In genomic region chr13:30745917-30746686, GRCh38 we compare ENCODE assay signal across 11 cellular contexts. TPM values are rescaled to one million over a fixed set of nuclear protein-coding genes. Genes with fewer than 3 reads are reported as not detected.
DNase-seq lines count a peak whose midpoint lies in the region; ATAC-seq, FAIRE-seq and TF ChIP-seq lines count a peak whose summit lies in the region.
"Had no signal": no experiment of that assay in that cellular context is flagged by ENCODE, and none has a peak within 500 bp of the region (broad histone marks: within the 10 kb centered on the region; RNA-seq: fewer than 3 reads in every experiment).

No MANE protein-coding gene starts in this region.

- ATAC-seq in naive thymus-derived CD8-positive, alpha-beta T cell, result no peak
- ATAC-seq in GM19324 (IDR thresholded peaks at IDR 0.05; ENCODE audit: low FRiP score, unreplicated experiment), result no peak
- no peak for ATAC-seq in GM18870 (IDR thresholded peaks at IDR 0.05; ENCODE audit: unreplicated experiment)

- TF ChIP-seq CTCF in CD14-positive monocyte (IDR thresholded peaks at IDR 0.05) (no peak), bronchial epithelial cell (IDR thresholded peaks at IDR 0.05; ENCODE audit: insufficient read depth, low read length, severe bottlenecking) (no peak), dorsolateral prefrontal cortex (IDR thresholded peaks at IDR 0.05 in 54 of 56, conservative IDR thresholded peaks at IDR 0.05 in 2 of 56; ENCODE audit: low read depth in 1 of 56, partially characterized antibody in 56 of 56) (no peak)

- H3K9me3 Mint-ChIP-seq in CD14-positive monocyte, result peaks cover 0 to 5% (median 2%) of the 10 kb centered on the region in 7 donors
- no peaks in the 10 kb centered on the region for H3K9me3 Mint-ChIP-seq in naive thymus-derived CD8-positive, alpha-beta T cell

- intact Hi-C loops in CD14-positive monocyte (cut with micrococcal nuclease), result loop anchor here (2.0 to 10.0 kb wide), 4 partner anchors 33 to 71 kb away; no protein-coding TSS in a partner anchor
- intact Hi-C loops in dorsolateral prefrontal cortex (cut with DNase I), result loop anchor here in 1 of 2 donors (5.0 kb wide), 1 partner anchor 46 kb away; no protein-coding TSS in a partner anchor

- DNase-seq in CD14-positive monocyte (ENCODE audit: low spot score), result peak; percentile 70
- peak; percentile 23 for DNase-seq in M059J (ENCODE audit: low read depth)
- DNase-seq in bronchial epithelial cell (ENCODE audit: low read depth), result peak; percentile 13
- DNase-seq in naive thymus-derived CD8-positive, alpha-beta T cell, result no peak
- DNase-seq in dorsolateral prefrontal cortex, result no peak
- no peak for DNase-seq in retina
- DNase-seq: activated naive CD4-positive, alpha-beta T cell treated with anti-CD3 and anti-CD28 coated beads, Interleukin-2, amount 10 ng/mL, durations not matched to agents 7 days and 5 days had no signal

- peak overlapping the region; percentile 24 to 98 (median 95) for H3K27ac Mint-ChIP-seq in CD14-positive monocyte
- H3K27ac Mint-ChIP-seq in naive thymus-derived CD8-positive, alpha-beta T cell, result peak overlapping the region in 7 of 10 donors; percentile 16 to 91 (median 56)
- H3K27ac Mint-ChIP-seq: activated naive CD4-positive, alpha-beta T cell treated with anti-CD3 and anti-CD28 coated beads, Interleukin-2, amount 10 ng/mL, durations not matched to agents 7 days and 5 days had no signal

- H3K27me3 Mint-ChIP-seq in CD14-positive monocyte (ENCODE audit: low read depth in 3 of 3), result peaks cover 6 to 9% (median 9%) of the 10 kb centered on the region in 3 donors
- peaks cover 0 to 4% (median 0%) of the 10 kb centered on the region in 5 donors for H3K27me3 Mint-ChIP-seq in naive thymus-derived CD8-positive, alpha-beta T cell

- peaks cover 69 to 71% of the 10 kb centered on the region in 2 donors for H3K36me3 Mint-ChIP-seq in CD14-positive monocyte
- peaks cover 0 to 54% (median 28%) of the 10 kb centered on the region in 3 donors for H3K36me3 Mint-ChIP-seq in naive thymus-derived CD8-positive, alpha-beta T cell

- H3K27me3 ChIP-seq in bronchial epithelial cell (ENCODE audit: control insufficient read depth, insufficient read depth, low read length) (no peaks in the 10 kb centered on the region), dorsolateral prefrontal cortex (no peaks in the 10 kb centered on the region)

- H3K4me1 Mint-ChIP-seq in CD14-positive monocyte, result peaks cover 70% of the 10 kb centered on the region
- H3K4me1 Mint-ChIP-seq in naive thymus-derived CD8-positive, alpha-beta T cell, result peaks cover 28 to 51% (median 42%) of the 10 kb centered on the region in 4 donors

- H3K27ac ChIP-seq in dorsolateral prefrontal cortex, result peak overlapping the region in 3 of 59 donors; percentile 23 to 34 (median 25)
- H3K27ac ChIP-seq: VCaP had no signal

- no peaks in the 10 kb centered on the region for H3K36me3 ChIP-seq in bronchial epithelial cell (ENCODE audit: control insufficient read depth, insufficient read depth, low read length)

- POLR2A ChIA-PET in naive thymus-derived CD8-positive, alpha-beta T cell (lab: Charles Lee), result no interaction called here

- peak overlapping the region; percentile 39 to 84 for H3K4me3 Mint-ChIP-seq in CD14-positive monocyte
- peak overlapping the region in 2 of 10 donors; percentile 31 to 53 for H3K4me3 Mint-ChIP-seq in naive thymus-derived CD8-positive, alpha-beta T cell
- H3K4me3 Mint-ChIP-seq: activated naive CD4-positive, alpha-beta T cell treated with anti-CD3 and anti-CD28 coated beads, Interleukin-2, amount 10 ng/mL, durations not matched to agents 7 days and 5 days had no signal

- no peak overlapping the region for H3K4me3 ChIP-seq in bronchial epithelial cell (ENCODE audit: low read depth, low read length)
- H3K4me3 ChIP-seq in dorsolateral prefrontal cortex, result no peak overlapping the region

- FAIRE-seq in bronchial epithelial cell (lab: Jason Lieb, UNC), result no peak

RNA-seq across cellular contexts. Expression of gene ALOX5AP, which starts 10.8 kb away (rescaled TPM):
- polyA plus RNA-seq in CD14-positive monocyte, result 100 to 1,000 TPM; 220 to 269 TPM
- 0.52 and 1.2 TPM in 2 replicates for total RNA-seq in M059J (2014; rRNA removed; shearing (Covaris generic))
- total RNA-seq in bronchial epithelial cell, result 0.51 TPM in 1 of 2 replicates, not detected in the other
- total RNA-seq in naive thymus-derived CD8-positive, alpha-beta T cell, result 10 to 100 TPM; 13.6 to 16.3 TPM
- polyA plus RNA-seq in naive thymus-derived CD8-positive, alpha-beta T cell, result 100 to 1,000 TPM; 137 to 235 (median 142) TPM
- total RNA-seq in dorsolateral prefrontal cortex, result 10 to 100 TPM in 54 of 120 experiments, 1 to 10 TPM in 65, under 1 TPM in 1; 0.83 to 46.3 (median 9.5) TPM
- total RNA-seq: NCI-H460 had no signal

Comparison
In these comparisons a context has a peak if more than half of its experiments do, and no peak if none do; other contexts are left out.
1. DNase-seq: peak in CD14-positive monocyte (single experiment), M059J (single experiment) and bronchial epithelial cell (single experiment); none in naive thymus-derived CD8-positive, alpha-beta T cell (0 of 10), dorsolateral prefrontal cortex (0 of 10) and retina (single experiment).